In genomic region chr22:48429621-48430020, GRCh38 we compare ENCODE assay signal across 19 cellular contexts.
DNase-seq lines count a peak whose midpoint lies in the region; ATAC-seq, FAIRE-seq and TF ChIP-seq lines count a peak whose summit lies in the region.
"Had no signal": no experiment of that assay in that cellular context is flagged by ENCODE, and none has a peak within 500 bp of the region (broad histone marks: within the 10 kb centered on the region; RNA-seq: fewer than 3 reads in every experiment).

No MANE protein-coding gene starts in this region.

- H3K27ac ChIP-seq in A549 (peak overlapping the region; percentile 56 to 66; a peak in 5 of 6 replicates), coronary artery (no peak overlapping the region), suprapubic skin (no peak overlapping the region)
- H3K27ac ChIP-seq: 22Rv1; BLaER1 treated with 17β-estradiol and CSF1 and Interleukin-3, amounts not matched to agents 10 nM and 100 nM had no signal

- POLR2A ChIA-PET in A549 (lab: Yijun Ruan, JAX) = no interaction called here

- no peaks in the 10 kb centered on the region for H3K27me3 ChIP-seq in suprapubic skin
- H3K27me3 ChIP-seq: BLaER1 treated with 17β-estradiol and CSF1 and Interleukin-3, amounts not matched to agents 10 nM and 100 nM had no signal

- TF ChIP-seq POLR2A in A549 (IDR thresholded peaks at IDR 0.05; ENCODE audit: low read length) (no peak), suprapubic skin (IDR thresholded peaks at IDR 0.05) (no peak)

- DNase-seq in activated effector memory CD4-positive, alpha-beta T cell treated with anti-CD3 and anti-CD28 coated beads, Interleukin-2, amount 50 U/mL, for 16 hours = peak; percentile 38
- DNase-seq in activated effector memory CD4-positive, alpha-beta T cell treated with Interleukin-2 at 50 U/mL for 16 hours = no peak
- DNase-seq in A549 (ENCODE audit: low read depth in 1 of 2, low spot score in 1 of 2) = no peak
- peak; percentile 46 for DNase-seq in coronary artery (ENCODE audit: low spot score)
- DNase-seq in suprapubic skin (ENCODE audit: low spot score in 2 of 2) = peak; percentile 36 to 69
- no peak for DNase-seq in EL
- no peak for DNase-seq in NCI-H526 (lab: John Stamatoyannopoulos, UW)
- DNase-seq: Calu3; CD8-positive, alpha-beta T cell; DMS79 treated with DMSO at 0.1 percent for 48 hours; HFFc6 had no signal

- WGBS in A549 (ENCODE audit: missing lambda C conversion rate) = 90% methylated on average over 6 of the region's 7 CpGs
- 94% methylated on average over 6 of the region's 7 CpGs for WGBS in suprapubic skin

- ATAC-seq in A549 (no peak), GM19023 (IDR thresholded peaks at IDR 0.05; ENCODE audit: unreplicated experiment) (no peak)
- ATAC-seq: CD8-positive, alpha-beta T cell; GM12878; GM23338; HCT116 had no signal

- no peak for FAIRE-seq in A549 (lab: Jason Lieb, UNC)
- FAIRE-seq: GM12878, H54, HTR-8/SVneo had no signal

- CTCF ChIA-PET in A549 (lab: Yijun Ruan, JAX) = no interaction called here

- TF ChIP-seq CTCF in A549 (IDR thresholded peaks at IDR 0.05) (no peak), coronary artery (IDR thresholded peaks at IDR 0.05) (no peak), suprapubic skin (IDR thresholded peaks at IDR 0.05) (no peak)

- H3K4me2 ChIP-seq in A549 = no peak overlapping the region
- H3K4me2 ChIP-seq: BLaER1 treated with 17β-estradiol and CSF1 and Interleukin-3, amounts not matched to agents 10 nM and 100 nM; GM23338 had no signal

- H3K36me3 ChIP-seq in suprapubic skin = no peaks in the 10 kb centered on the region
- H3K36me3 ChIP-seq: BLaER1 treated with 17β-estradiol and CSF1 and Interleukin-3, amounts not matched to agents 10 nM and 100 nM had no signal

- peaks cover 30% of the 10 kb centered on the region for H3K4me1 ChIP-seq in A549
- H3K4me1 ChIP-seq in suprapubic skin = no peaks in the 10 kb centered on the region
- H3K4me1 ChIP-seq: BLaER1 treated with 17β-estradiol and CSF1 and Interleukin-3, amounts not matched to agents 10 nM and 100 nM had no signal

- H3K9me3 ChIP-seq in A549 = no peaks in the 10 kb centered on the region
- no peaks in the 10 kb centered on the region for H3K9me3 ChIP-seq in suprapubic skin
- H3K9me3 ChIP-seq: BLaER1 treated with 17β-estradiol and CSF1 and Interleukin-3, amounts not matched to agents 10 nM and 100 nM had no signal

- TF ChIP-seq EP300 in A549 (IDR thresholded peaks at IDR 0.05) (no peak), suprapubic skin (IDR thresholded peaks at IDR 0.05) (no peak)

- TF ChIP-seq RAD21 in A549 (conservative IDR thresholded peaks at IDR 0.05 in 1 of 2, IDR thresholded peaks at IDR 0.05 in 1 of 2) = no peak

- H3K4me3 ChIP-seq in A549 (no peak overlapping the region), coronary artery (no peak overlapping the region), suprapubic skin (no peak overlapping the region)
- H3K4me3 ChIP-seq: BLaER1 treated with 17β-estradiol and CSF1 and Interleukin-3, amounts not matched to agents 10 nM and 100 nM; GM12878; GM23338 had no signal

TF ChIP-seq in A549, 52 proteins besides CTCF, POLR2A, EP300 and RAD21:
- TF ChIP-seq GATA3 (IDR thresholded peaks at IDR 0.05; ENCODE audit: borderline replicate concordance) = no peak
- TF ChIP-seq CHD2 (IDR thresholded peaks at IDR 0.05; ENCODE audit: low read length, partially characterized antibody) = no peak
- TF ChIP-seq KDM5A (IDR thresholded peaks at IDR 0.05) = no peak
- no peak for TF ChIP-seq BCL3 (IDR thresholded peaks at IDR 0.05)
- TF ChIP-seq CHD4 (IDR thresholded peaks at IDR 0.05; ENCODE audit: borderline replicate concordance) = no peak
- no peak for TF ChIP-seq E2F6 (IDR thresholded peaks at IDR 0.05; ENCODE audit: borderline replicate concordance, low read depth)
- no peak for TF ChIP-seq POLR2AphosphoS2 (conservative IDR thresholded peaks at IDR 0.05; ENCODE audit: low read length)
- TF ChIP-seq JUN (IDR thresholded peaks at IDR 0.05) = no peak
- TF ChIP-seq CBX2 (IDR thresholded peaks at IDR 0.05; ENCODE audit: borderline replicate concordance, low read depth) = no peak
- no peak for TF ChIP-seq NFE2L2 (conservative IDR thresholded peaks at IDR 0.05; ENCODE audit: low read length)
- TF ChIP-seq HOXB5 (CRISPR knock-in tag; IDR thresholded peaks at IDR 0.05) = no peak

Comparison
In these comparisons a context has a peak if more than half of its experiments do, and no peak if none do; other contexts are left out.
1. DNase-seq: peak in activated effector memory CD4-positive, alpha-beta T cell treated with anti-CD3 and anti-CD28 coated beads, Interleukin-2, amount 50 U/mL, for 16 hours (single experiment), coronary artery (single experiment) and suprapubic skin (2 of 2); none in activated effector memory CD4-positive, alpha-beta T cell treated with Interleukin-2 at 50 U/mL for 16 hours (single experiment), A549 (0 of 2), EL (single experiment) and NCI-H526 (0 of 2).
2. H3K27ac ChIP-seq: peak in A549 (2 of 2); none in coronary artery (0 of 2) and suprapubic skin (single experiment).